ENCODE assay signal across 25 cellular contexts in genomic region chrX:106976416-106976815, GRCh38. TPM values are rescaled to one million over a fixed set of nuclear protein-coding genes. Genes with fewer than 3 reads are reported as not detected.
DNase-seq lines count a peak whose midpoint lies in the region; ATAC-seq, FAIRE-seq and TF ChIP-seq lines count a peak whose summit lies in the region.
"Had no signal": no experiment of that assay in that cellular context is flagged by ENCODE, and none has a peak within 500 bp of the region (broad histone marks: within the 10 kb centered on the region; RNA-seq: fewer than 3 reads in every experiment).

No MANE protein-coding gene starts in this region.

- peaks cover 2% of the 10 kb centered on the region for H3K36me3 Mint-ChIP-seq in astrocyte (ENCODE audit: low read depth, unreplicated experiment)
- H3K36me3 Mint-ChIP-seq: CD14-positive monocyte had no signal

- no peaks in the 10 kb centered on the region for H4K20me1 ChIP-seq in astrocyte (ENCODE audit: insufficient read depth, low read length)
- H4K20me1 ChIP-seq: BLaER1 treated with 17β-estradiol and CSF1 and Interleukin-3, amounts not matched to agents 10 nM and 100 nM had no signal

- peak; percentile 55 for ATAC-seq in upper lobe of right lung
- no peak for ATAC-seq in HG03159 (IDR thresholded peaks at IDR 0.05; ENCODE audit: unreplicated experiment)
- ATAC-seq: GM12878, GM23338, HCT116 had no signal

- peak; percentile 33 for DNase-seq in NCI-H226
- DNase-seq in astrocyte (ENCODE audit: low read depth), result no peak
- DNase-seq in epithelial cell of esophagus (ENCODE audit: low read depth), result peak; percentile 48
- DNase-seq in upper lobe of right lung, result no peak
- DNase-seq in islet precursor cell, result no peak
- no peak for DNase-seq in NAMALWA (ENCODE audit: low spot score)
- DNase-seq: ACHN; AML-193; BE2C; CD4-positive, alpha-beta T cell; CD8-positive, alpha-beta memory T cell; DMS 273 treated with DMSO at 0.1 percent for 48 hours; DMS79; EL; GDM1; H9 had no signal

- no peak overlapping the region for H3K27ac Mint-ChIP-seq in astrocyte (ENCODE audit: unreplicated experiment)
- H3K27ac Mint-ChIP-seq: CD14-positive monocyte; CD4-positive, alpha-beta T cell; CD8-positive, alpha-beta memory T cell; GM23338; H9 had no signal

- H2AFZ ChIP-seq in astrocyte (ENCODE audit: low read depth, low read length), result no peak overlapping the region
- H2AFZ ChIP-seq: GM23338 had no signal

- no peaks in the 10 kb centered on the region for H3K79me2 ChIP-seq in astrocyte (ENCODE audit: insufficient read depth, low read length)

- no peak overlapping the region for H3K4me3 Mint-ChIP-seq in astrocyte (ENCODE audit: unreplicated experiment)
- H3K4me3 Mint-ChIP-seq: CD14-positive monocyte; CD4-positive, alpha-beta T cell; CD8-positive, alpha-beta memory T cell; GM23338; H9 had no signal

- H3K27ac ChIP-seq in astrocyte (ENCODE audit: low read depth, low read length), result no peak overlapping the region
- no peak overlapping the region for H3K27ac ChIP-seq in upper lobe of right lung
- H3K27ac ChIP-seq: BLaER1 treated with 17β-estradiol and CSF1 and Interleukin-3, amounts not matched to agents 10 nM and 100 nM had no signal

- H3K4me1 ChIP-seq in astrocyte (ENCODE audit: insufficient read depth, low read length) (no peaks in the 10 kb centered on the region), upper lobe of right lung (no peaks in the 10 kb centered on the region)
- H3K4me1 ChIP-seq: BE2C; BLaER1 treated with 17β-estradiol and CSF1 and Interleukin-3, amounts not matched to agents 10 nM and 100 nM had no signal

- no peaks in the 10 kb centered on the region for H3K27me3 Mint-ChIP-seq in astrocyte (ENCODE audit: low read depth, unreplicated experiment)
- H3K27me3 Mint-ChIP-seq: CD4-positive, alpha-beta T cell had no signal

- no peak overlapping the region for H3K9ac ChIP-seq in astrocyte (ENCODE audit: low read length)
- H3K9ac ChIP-seq: BLaER1 treated with 17β-estradiol and CSF1 and Interleukin-3, amounts not matched to agents 10 nM and 100 nM had no signal

- no peaks in the 10 kb centered on the region for H3K27me3 ChIP-seq in astrocyte (ENCODE audit: insufficient read depth, low read length)
- H3K27me3 ChIP-seq in upper lobe of right lung, result no peaks in the 10 kb centered on the region
- H3K27me3 ChIP-seq: BE2C had no signal

- no peaks in the 10 kb centered on the region for H3K4me1 Mint-ChIP-seq in astrocyte (ENCODE audit: low read depth, unreplicated experiment)
- H3K4me1 Mint-ChIP-seq: CD14-positive monocyte; CD8-positive, alpha-beta memory T cell; GM23338 had no signal

- peaks cover 3% of the 10 kb centered on the region for H3K36me3 ChIP-seq in astrocyte (ENCODE audit: insufficient read depth, low read length)
- H3K36me3 ChIP-seq in upper lobe of right lung, result no peaks in the 10 kb centered on the region
- H3K36me3 ChIP-seq: BE2C; BLaER1 treated with 17β-estradiol and CSF1 and Interleukin-3, amounts not matched to agents 10 nM and 100 nM had no signal

- peak; percentile 20 for FAIRE-seq in astrocyte (lab: Jason Lieb, UNC)
- FAIRE-seq: A204.1, D721Med, GM12878 had no signal

- H3K9me3 Mint-ChIP-seq in astrocyte (ENCODE audit: unreplicated experiment), result no peaks in the 10 kb centered on the region
- H3K9me3 Mint-ChIP-seq: CD4-positive, alpha-beta T cell; CD8-positive, alpha-beta memory T cell; GM23338 had no signal

- H3K4me3 ChIP-seq in astrocyte (ENCODE audit: insufficient read depth, low read depth, low read length) (no peak overlapping the region), epithelial cell of esophagus (ENCODE audit: low read length) (no peak overlapping the region), upper lobe of right lung (no peak overlapping the region)
- H3K4me3 ChIP-seq: BLaER1 treated with 17β-estradiol and CSF1 and Interleukin-3, amounts not matched to agents 10 nM and 100 nM; GM12878; GM23338 had no signal

- intact Hi-C loops in upper lobe of right lung (cut with DNase I), result no loop called here

- TF ChIP-seq CTCF in astrocyte (IDR thresholded peaks at IDR 0.05; ENCODE audit: insufficient read depth, low read depth, low read length), result no peak
- TF ChIP-seq CTCF in epithelial cell of esophagus (IDR thresholded peaks at IDR 0.05; ENCODE audit: insufficient read depth, low read depth, low read length, missing control alignments), result no peak
- TF ChIP-seq CTCF in upper lobe of right lung (IDR thresholded peaks at IDR 0.05), result no peak

- H3K9me3 ChIP-seq in astrocyte (ENCODE audit: insufficient read depth, low read depth, low read length), result no peaks in the 10 kb centered on the region
- H3K9me3 ChIP-seq in upper lobe of right lung, result no peaks in the 10 kb centered on the region
- H3K9me3 ChIP-seq: BE2C had no signal

- H3K4me2 ChIP-seq in astrocyte (ENCODE audit: low read length), result no peak overlapping the region
- H3K4me2 ChIP-seq: BLaER1 treated with 17β-estradiol and CSF1 and Interleukin-3, amounts not matched to agents 10 nM and 100 nM; GM23338 had no signal

RNA-seq across cellular contexts. Expression of gene MORC4, which starts 23.6 kb away (rescaled TPM):
- total RNA-seq in astrocyte (26.0 and 29.1 TPM in 2 replicates), upper lobe of right lung (16.3 TPM)

RNA-seq across cellular contexts. Expression of gene CLDN2, which starts 56.2 kb away (rescaled TPM):
- total RNA-seq in astrocyte (0.77 and 2.0 TPM in 2 replicates), upper lobe of right lung (0.61 TPM)
- total RNA-seq: CD4-positive, alpha-beta T cell; CD8-positive, alpha-beta memory T cell; GM23338; H4; H9 had no signal

Comparison
In these comparisons a context has a peak if more than half of its experiments do, and no peak if none do; other contexts are left out.
1. DNase-seq: peak in NCI-H226 (single experiment) and epithelial cell of esophagus (single experiment); none in astrocyte (single experiment), upper lobe of right lung (single experiment), islet precursor cell (single experiment) and NAMALWA (single experiment).